In the genomic region with DNA sequence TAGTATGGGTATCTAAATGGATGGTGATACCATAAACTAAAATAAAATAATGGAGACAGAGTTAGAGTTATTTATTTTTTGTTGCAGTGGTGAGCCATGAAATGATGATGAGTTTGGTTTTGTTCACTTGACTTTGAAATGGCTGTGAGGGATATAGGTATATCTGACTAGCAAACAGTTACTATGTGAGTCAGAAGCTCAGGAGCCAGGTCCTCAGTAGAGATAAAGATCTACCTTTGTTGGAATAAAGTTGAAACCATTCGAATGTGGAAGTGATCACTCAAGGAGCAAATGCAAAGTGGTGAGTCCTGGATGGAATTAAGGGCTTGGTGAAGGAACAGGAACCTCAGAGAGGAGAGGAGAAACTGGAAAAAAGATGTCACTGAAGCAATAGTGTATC, we compare ENCODE assay signal across 17 cellular contexts.
"Had no signal": no experiment of that assay in that cellular context is flagged by ENCODE, and none has a peak within 500 bp of the region (broad histone marks: within the 10 kb centered on the region; RNA-seq: fewer than 3 reads in every experiment).

No MANE protein-coding gene starts in this region.

- DNase-seq: activated CD4-positive, alpha-beta T cell treated with anti-CD3 and anti-CD28 coated beads, Interleukin-2, amount 50 U/mL, for 4 hours; activated T-cell treated with anti-CD3 and anti-CD28 coated beads, Interleukin-2, amount 50 U/mL, for 4 hours; adrenal gland; aorta; endodermal cell; foreskin melanocyte; heart right ventricle; left ventricle myocardium inferior; stimulated activated CD4-positive, alpha-beta T cell treated with anti-CD3 and anti-CD28 coated beads, Interleukin-4, amount 100 ng/mL, for 24 hours; trophoblast cell had no signal

- H3K36me3 ChIP-seq: adrenal gland, brain microvascular endothelial cell, thoracic aorta had no signal

- H3K4me3 ChIP-seq: adrenal gland, heart right ventricle, left ventricle myocardium inferior, lung, skin epidermis, thoracic aorta had no signal

- ATAC-seq: heart right ventricle, sciatic nerve, WTC11 had no signal

- H3K27me3 ChIP-seq: adrenal gland, brain microvascular endothelial cell, heart right ventricle had no signal

- FAIRE-seq: urothelium cell line had no signal

- H3K4me1 ChIP-seq: adrenal gland, left ventricle myocardium inferior had no signal

- H3K9me3 ChIP-seq: adrenal gland, heart right ventricle, left ventricle myocardium inferior, thoracic aorta had no signal

- H3K27ac ChIP-seq: adrenal gland, brain microvascular endothelial cell, heart right ventricle, left ventricle myocardium inferior, skin epidermis, thoracic aorta had no signal
